Comparison of ENCODE assay signal across 1 cellular context in genomic region chr12:54438506-54438905, GRCh38.
TF ChIP-seq lines count a peak whose summit lies in the region.

No MANE protein-coding gene starts in this region.

TF ChIP-seq in K562, 482 proteins besides CTCF, POLR2A, EP300 and RAD21:
- TF ChIP-seq ZNF75A (CRISPR knock-in tag; IDR thresholded peaks at IDR 0.05): 0 out of 2 replicates have a peak, but pooled peaks have one; percentile 57
- no peak for TF ChIP-seq TAF7 (tag; IDR thresholded peaks at IDR 0.05)
- TF ChIP-seq ZNF431 (CRISPR knock-in tag; IDR thresholded peaks at IDR 0.05): no peak
- TF ChIP-seq MECOM (CRISPR knock-in tag; IDR thresholded peaks at IDR 0.05): no peak
- TF ChIP-seq KDM5B (IDR thresholded peaks at IDR 0.05; ENCODE audit: insufficient replicate concordance, low read depth, low read length): no peak
- TF ChIP-seq ZNF785 (CRISPR knock-in tag; IDR thresholded peaks at IDR 0.05): no peak
- no peak for TF ChIP-seq USF1 (CRISPR knock-in tag; IDR thresholded peaks at IDR 0.05)
- no peak for TF ChIP-seq ZBTB26 (CRISPR knock-in tag; IDR thresholded peaks at IDR 0.05)
- no peak for TF ChIP-seq E4F1 (CRISPR knock-in tag; IDR thresholded peaks at IDR 0.05; ENCODE audit: borderline replicate concordance)
- TF ChIP-seq PTTG1 (tag; IDR thresholded peaks at IDR 0.05; ENCODE audit: low read depth): no peak
- no peak for TF ChIP-seq MXD1 (CRISPR knock-in tag; IDR thresholded peaks at IDR 0.05; ENCODE audit: borderline replicate concordance, poor library complexity, severe bottlenecking)
- no peak for TF ChIP-seq GMEB1 (CRISPR knock-in tag; IDR thresholded peaks at IDR 0.05)
- peak; percentile 57 for TF ChIP-seq ESRRA (IDR thresholded peaks at IDR 0.05; ENCODE audit: borderline replicate concordance, low read depth)
- TF ChIP-seq ETS1 (conservative IDR thresholded peaks at IDR 0.05; ENCODE audit: control insufficient read depth, low read depth, low read length): no peak
- TF ChIP-seq NR2F6 (CRISPR knock-in tag; IDR thresholded peaks at IDR 0.05): no peak
- no peak for TF ChIP-seq ZNF407 (IDR thresholded peaks at IDR 0.05; ENCODE audit: low read depth)
- no peak for TF ChIP-seq TAF15 (IDR thresholded peaks at IDR 0.05; ENCODE audit: low read depth, low read length)
